Comparison of ENCODE assay signal across 1 cellular context in genomic region chr16:56681939-56682702, GRCh38.
TF ChIP-seq lines count a peak whose summit lies in the region.

Gene MT1X, plus strand, starts transcription at chr16:56682470. Its CDS starts 71 bp downstream, at chr16:56682541.

TF ChIP-seq in HepG2, 621 proteins besides CTCF, POLR2A, EP300 and RAD21 (continued from another document and continues in another):
- TF ChIP-seq ZNF646 (CRISPR knock-in tag; IDR thresholded peaks at IDR 0.05) (no peak), CCDC6 (CRISPR knock-in tag; IDR thresholded peaks at IDR 0.05) (peak; percentile 57; the same call in 1 of the 2 replicates), ARNT2 (CRISPR knock-in tag; IDR thresholded peaks at IDR 0.05; ENCODE audit: low read depth) (peak; percentile 95), PCBP2 (optimal IDR thresholded peaks at IDR 0.05; ENCODE audit: low read depth, low read length, poor library complexity, severe bottlenecking) (no peak), TSC22D2 (CRISPR knock-in tag; IDR thresholded peaks at IDR 0.05; ENCODE audit: borderline replicate concordance) (no peak; the same call in 1 of the 2 replicates), ELK4 (CRISPR knock-in tag; IDR thresholded peaks at IDR 0.05; ENCODE audit: borderline replicate concordance) (no peak), ARID4A (CRISPR knock-in tag; IDR thresholded peaks at IDR 0.05; ENCODE audit: borderline replicate concordance) (peak; percentile 63; the same call in 1 of the 2 replicates), ZNF841 (CRISPR knock-in tag; IDR thresholded peaks at IDR 0.05; ENCODE audit: borderline replicate concordance) (no peak), XRCC5 (optimal IDR thresholded peaks at IDR 0.05; ENCODE audit: low read length) (peak; percentile 87), ARNT (IDR thresholded peaks at IDR 0.05) (no peak), CC2D1A (CRISPR knock-in tag; IDR thresholded peaks at IDR 0.05) (peak; percentile 88; the same call in 1 of the 2 replicates), PCBP1 (IDR thresholded peaks at IDR 0.05; ENCODE audit: borderline replicate concordance, low read depth, low read length) (peak; percentile 87; the same call in 1 of the 2 replicates), DMAP1 (CRISPR knock-in tag; IDR thresholded peaks at IDR 0.05) (peak; percentile 86; the same call in 1 of the 2 replicates), KAT7 (CRISPR knock-in tag; IDR thresholded peaks at IDR 0.05; ENCODE audit: borderline replicate concordance) (peak; percentile 78; the same call in 1 of the 2 replicates), MIER3 (CRISPR knock-in tag; IDR thresholded peaks at IDR 0.05; ENCODE audit: borderline replicate concordance) (no peak; the same call in 1 of the 2 replicates), HDAC6 (IDR thresholded peaks at IDR 0.05; ENCODE audit: low read depth, low read length) (no peak), FOXM1 (CRISPR knock-in tag; IDR thresholded peaks at IDR 0.05) (no peak), SALL2 (CRISPR knock-in tag; IDR thresholded peaks at IDR 0.05) (no peak), ZBTB21 (CRISPR knock-in tag; IDR thresholded peaks at IDR 0.05) (no peak), DNMT3B (CRISPR knock-in tag; conservative IDR thresholded peaks at IDR 0.05) (no peak), ZNF709 (CRISPR knock-in tag; IDR thresholded peaks at IDR 0.05) (no peak; the same call in 1 of the 2 replicates), CBX5 (CRISPR knock-in tag; IDR thresholded peaks at IDR 0.05; ENCODE audit: borderline replicate concordance) (no peak; the same call in 1 of the 2 replicates), ZNF564 (CRISPR knock-in tag; IDR thresholded peaks at IDR 0.05) (0 out of 2 replicates have a peak, but pooled peaks have one; percentile 48), ZBTB43 (CRISPR knock-in tag; conservative IDR thresholded peaks at IDR 0.05) (no peak; the same call in 1 of the 2 replicates), ZNF276 (CRISPR knock-in tag; IDR thresholded peaks at IDR 0.05; ENCODE audit: low read depth) (0 out of 2 replicates have a peak, but pooled peaks have one; percentile 30), NR2F1 (CRISPR knock-in tag; IDR thresholded peaks at IDR 0.05) (no peak), ZFP36 (IDR thresholded peaks at IDR 0.05; ENCODE audit: borderline replicate concordance, low read depth, low read length, partially characterized antibody) (no peak), MXD1 (CRISPR knock-in tag; IDR thresholded peaks at IDR 0.05) (peak; percentile 88), ZNF878 (CRISPR knock-in tag; IDR thresholded peaks at IDR 0.05) (no peak), NFKBIZ (CRISPR knock-in tag; IDR thresholded peaks at IDR 0.05) (no peak), ZNF260 (CRISPR knock-in tag; IDR thresholded peaks at IDR 0.05; ENCODE audit: borderline replicate concordance, low read depth) (no peak), MAX (IDR thresholded peaks at IDR 0.05) (peak; percentile 65), ZFP91 (CRISPR knock-in tag; IDR thresholded peaks at IDR 0.05; ENCODE audit: borderline replicate concordance) (peak; percentile 91), ZNF468 (CRISPR knock-in tag; IDR thresholded peaks at IDR 0.05) (no peak), TRAFD1 (CRISPR knock-in tag; IDR thresholded peaks at IDR 0.05; ENCODE audit: borderline replicate concordance) (no peak), ZNF775 (CRISPR knock-in tag; IDR thresholded peaks at IDR 0.05; ENCODE audit: borderline replicate concordance) (no peak), PRPF4 (IDR thresholded peaks at IDR 0.05; ENCODE audit: low read depth, low read length, poor library complexity, severe bottlenecking) (no peak)
